8 cellular contexts compared by ENCODE assay signal in genomic region chr16:70437017-70437581, GRCh38. TPM values are rescaled to one million over a fixed set of nuclear protein-coding genes. Genes with fewer than 3 reads are reported as not detected.
A peak's percentile ranks its signal among the peaks of the same experiment; 100 is the strongest.
DNase-seq lines count a peak whose midpoint lies in the region; ATAC-seq and TF ChIP-seq lines count a peak whose summit lies in the region.

No MANE protein-coding gene starts in this region.

- H3K4me1 ChIP-seq in SJSA1 (replicated peaks): peaks cover 45% of the 10 kb centered on the region

- peaks cover 56% of the 10 kb centered on the region for H3K4me1 Mint-ChIP-seq in activated naive CD4-positive, alpha-beta T cell treated with anti-CD3 and anti-CD28 coated beads, Interleukin-2, amount 10 ng/mL, durations not matched to agents 7 days and 5 days
- H3K4me1 Mint-ChIP-seq in stimulated activated effector memory CD8-positive, alpha-beta T cell treated with anti-CD3 and anti-CD28 coated beads, Interleukin-12 subunit alpha, Interleukin-12 subunit beta, amount 100 ng/mL, for 72 hours: peaks cover 47% of the 10 kb centered on the region

- no peaks in the 10 kb centered on the region for H3K27me3 ChIP-seq in SJSA1 (replicated peaks)

- peaks cover 5% of the 10 kb centered on the region for H3K27me3 Mint-ChIP-seq in activated naive CD4-positive, alpha-beta T cell treated with anti-CD3 and anti-CD28 coated beads, Interleukin-2, amount 10 ng/mL, durations not matched to agents 7 days and 5 days

- H3K4me3 ChIP-seq in SJSA1 (peak overlapping the region; percentile 82), fibroblast of the aortic adventitia (ENCODE audit: low read depth, low read length) (peak overlapping the region; percentile 91)

- TF ChIP-seq CTCF in fibroblast of the aortic adventitia (IDR thresholded peaks at IDR 0.05; ENCODE audit: insufficient read depth, low read length): no peak

- H3K36me3 Mint-ChIP-seq in activated naive CD4-positive, alpha-beta T cell treated with anti-CD3 and anti-CD28 coated beads, Interleukin-2, amount 10 ng/mL, durations not matched to agents 7 days and 5 days: peaks cover 22% of the 10 kb centered on the region
- H3K36me3 Mint-ChIP-seq in stimulated activated effector memory CD8-positive, alpha-beta T cell treated with anti-CD3 and anti-CD28 coated beads, Interleukin-12 subunit alpha, Interleukin-12 subunit beta, amount 100 ng/mL, for 72 hours: peaks cover 18% of the 10 kb centered on the region

- CTCF ChIA-PET in activated naive CD4-positive, alpha-beta T cell treated with anti-CD3 and anti-CD28 coated beads, Interleukin-2, amount 10 ng/mL, durations not matched to agents 7 days and 5 days (lab: Charles Lee): interaction anchor here (0.5 to 2.2 kb wide), 5 partner anchors 41 to 217 kb away, joined by 3 to 7 read pairs (median 3); no protein-coding TSS in a partner anchor

- DNase-seq in activated naive CD4-positive, alpha-beta T cell treated with anti-CD3 and anti-CD28 coated beads, Interleukin-2, amount 10 ng/mL, durations not matched to agents 7 days and 5 days: no peak
- DNase-seq in activated naive CD4-positive, alpha-beta T cell treated with Interleukin-2 at 50 U/mL for 16 hours: no peak
- peak; percentile 89 for DNase-seq in SJSA1 (ENCODE audit: low read depth in 1 of 2, low spot score in 2 of 2)
- peak; percentile 89 for DNase-seq in fibroblast of the aortic adventitia (ENCODE audit: low read depth)
- no peak for DNase-seq in stimulated activated effector memory CD8-positive, alpha-beta T cell treated with anti-CD3 and anti-CD28 coated beads, Interleukin-12 subunit alpha, Interleukin-12 subunit beta, amount 100 ng/mL, for 72 hours (ENCODE audit: low spot score in 2 of 2)
- DNase-seq in foreskin melanocyte: no peak
- DNase-seq in activated CD8-positive, alpha-beta memory T cell treated with anti-CD3 and anti-CD28 coated beads for 24 hours: no peak
- no peak for DNase-seq in superior temporal gyrus (ENCODE audit: extremely low spot score)

- no peak overlapping the region for H3K27ac Mint-ChIP-seq in activated naive CD4-positive, alpha-beta T cell treated with anti-CD3 and anti-CD28 coated beads, Interleukin-2, amount 10 ng/mL, durations not matched to agents 7 days and 5 days
- peak overlapping the region; percentile 97 for H3K27ac Mint-ChIP-seq in stimulated activated effector memory CD8-positive, alpha-beta T cell treated with anti-CD3 and anti-CD28 coated beads, Interleukin-12 subunit alpha, Interleukin-12 subunit beta, amount 100 ng/mL, for 72 hours

- H3K36me3 ChIP-seq in SJSA1: peaks cover 13% of the 10 kb centered on the region

- no peak overlapping the region; the same call in 1 of the 2 replicates for H3K27ac ChIP-seq in SJSA1

- no peak for ATAC-seq in stimulated activated effector memory CD8-positive, alpha-beta T cell treated with anti-CD3 and anti-CD28 coated beads, Interleukin-12 subunit alpha, Interleukin-12 subunit beta, amount 100 ng/mL, for 72 hours

- H3K9me3 ChIP-seq in SJSA1 (replicated peaks): no peaks in the 10 kb centered on the region

- peak overlapping the region; percentile 95 for H3K4me3 Mint-ChIP-seq in activated naive CD4-positive, alpha-beta T cell treated with anti-CD3 and anti-CD28 coated beads, Interleukin-2, amount 10 ng/mL, durations not matched to agents 7 days and 5 days
- H3K4me3 Mint-ChIP-seq in stimulated activated effector memory CD8-positive, alpha-beta T cell treated with anti-CD3 and anti-CD28 coated beads, Interleukin-12 subunit alpha, Interleukin-12 subunit beta, amount 100 ng/mL, for 72 hours: peak overlapping the region; percentile 100

- H3K9me3 Mint-ChIP-seq in activated naive CD4-positive, alpha-beta T cell treated with anti-CD3 and anti-CD28 coated beads, Interleukin-2, amount 10 ng/mL, durations not matched to agents 7 days and 5 days: no peaks in the 10 kb centered on the region
- H3K9me3 Mint-ChIP-seq in stimulated activated effector memory CD8-positive, alpha-beta T cell treated with anti-CD3 and anti-CD28 coated beads, Interleukin-12 subunit alpha, Interleukin-12 subunit beta, amount 100 ng/mL, for 72 hours: no peaks in the 10 kb centered on the region

RNA-seq across cellular contexts. Expression of gene ST3GAL2, which starts 1.8 kb away (rescaled TPM):
- 23.2 and 43.8 TPM in 2 replicates for total RNA-seq in SJSA1 (2014; rRNA removed; shearing (Covaris generic))
- 16.7 and 18.9 TPM in 2 replicates for total RNA-seq in fibroblast of the aortic adventitia (ENCODE audit: low replicate concordance)

RNA-seq across cellular contexts. Expression of gene FCSK, which starts 17.3 kb away (rescaled TPM):
- 3.4 and 5.3 TPM in 2 replicates for total RNA-seq in SJSA1 (2014; rRNA removed; shearing (Covaris generic))
- 8.1 and 8.9 TPM in 2 replicates for total RNA-seq in fibroblast of the aortic adventitia (ENCODE audit: low replicate concordance)

Comparison
In these comparisons a context has a peak if more than half of its experiments do, and no peak if none do; other contexts are left out.
1. DNase-seq: peak in SJSA1 (2 of 2) and fibroblast of the aortic adventitia (single experiment); none in activated naive CD4-positive, alpha-beta T cell treated with anti-CD3 and anti-CD28 coated beads, Interleukin-2, amount 10 ng/mL, durations not matched to agents 7 days and 5 days (single experiment), activated naive CD4-positive, alpha-beta T cell treated with Interleukin-2 at 50 U/mL for 16 hours (single experiment), stimulated activated effector memory CD8-positive, alpha-beta T cell treated with anti-CD3 and anti-CD28 coated beads, Interleukin-12 subunit alpha, Interleukin-12 subunit beta, amount 100 ng/mL, for 72 hours (0 of 2), foreskin melanocyte (single experiment), activated CD8-positive, alpha-beta memory T cell treated with anti-CD3 and anti-CD28 coated beads for 24 hours (single experiment) and superior temporal gyrus (single experiment).